ENCODE assay signal across 14 cellular contexts in genomic region chr1:15245593-15246325, GRCh38. TPM values are rescaled to one million over a fixed set of nuclear protein-coding genes. Genes with fewer than 3 reads are reported as not detected.
DNase-seq lines count a peak whose midpoint lies in the region; ATAC-seq and TF ChIP-seq lines count a peak whose summit lies in the region.
"Had no signal": no experiment of that assay in that cellular context is flagged by ENCODE, and none has a peak within 500 bp of the region (broad histone marks: within the 10 kb centered on the region; RNA-seq: fewer than 3 reads in every experiment).

No MANE protein-coding gene starts in this region.

- H3K27me3 ChIP-seq in left ventricle myocardium inferior (ENCODE audit: low read depth) (peaks cover 47% of the 10 kb centered on the region), adrenal gland (no peaks in the 10 kb centered on the region), upper lobe of right lung (no peaks in the 10 kb centered on the region)

- no peaks in the 10 kb centered on the region for H3K9me3 ChIP-seq in left ventricle myocardium inferior (replicated peaks)
- H3K9me3 ChIP-seq in adrenal gland (replicated peaks in 1 of 3) = no peaks in the 10 kb centered on the region
- H3K9me3 ChIP-seq in upper lobe of right lung = peaks cover 4% of the 10 kb centered on the region

- H3K27ac ChIP-seq in left ventricle myocardium inferior (replicated peaks) (no peak overlapping the region), adrenal gland (peak overlapping the region in 2 of 5 donors; percentile 50 to 56), upper lobe of right lung (no peak overlapping the region)

- H3K4me1 ChIP-seq in left ventricle myocardium inferior (peaks cover 11% of the 10 kb centered on the region), adrenal gland (replicated peaks in 1 of 2) (peaks cover 5 to 18% of the 10 kb centered on the region in 2 donors), upper lobe of right lung (peaks cover 35% of the 10 kb centered on the region)

- H3K4me3 ChIP-seq in left ventricle myocardium inferior (no peak overlapping the region), adrenal gland (no peak overlapping the region), upper lobe of right lung (no peak overlapping the region)

- TF ChIP-seq POLR2A in adrenal gland (IDR thresholded peaks at IDR 0.05) = no peak

- TF ChIP-seq CTCF in left ventricle myocardium inferior (IDR thresholded peaks at IDR 0.05; ENCODE audit: borderline replicate concordance) = no peak
- TF ChIP-seq CTCF in adrenal gland (IDR thresholded peaks at IDR 0.05) = no peak
- TF ChIP-seq CTCF in upper lobe of right lung (IDR thresholded peaks at IDR 0.05) = no peak

- DNase-seq in Right ventricle myocardium superior = no peak
- no peak for DNase-seq in left ventricle myocardium inferior
- peak in 6 of 7 donors; percentile 22 to 61 (median 55) for DNase-seq in adrenal gland
- peak; percentile 44 for DNase-seq in islet precursor cell
- peak; percentile 50 for DNase-seq in upper lobe of right lung
- no peak for DNase-seq in NCI-H345 treated with DMSO at 0.1 percent for 48 hours (lab: John Stamatoyannopoulos, UW; ENCODE audit: unreplicated experiment)
- no peak for DNase-seq in T1000 (lab: John Stamatoyannopoulos, UW)
- DNase-seq: activated CD4-positive, CD25-positive, alpha-beta regulatory T cell treated with anti-CD3 and anti-CD28 coated beads, Interleukin-2, amount 50 U/mL, for 72 hours; activated naive CD4-positive, alpha-beta T cell treated with anti-CD3 and anti-CD28 coated beads for 36 hours; NCI-H1105 treated with DMSO at 0.1 percent for 48 hours; stimulated activated CD4-positive, alpha-beta T cell treated with anti-CD3 and anti-CD28 coated beads, Interleukin-12 subunit alpha, Interleukin-12 subunit beta, amount 100 ng/mL, for 4 hours; stimulated activated naive CD4-positive, alpha-beta T cell had no signal

- ATAC-seq in Right ventricle myocardium superior (ENCODE audit: poor library complexity) (peak; percentile 71), upper lobe of right lung (peak; percentile 50), GM18519 (IDR thresholded peaks at IDR 0.05; ENCODE audit: low FRiP score, unreplicated experiment) (no peak)
- ATAC-seq: Panc1 had no signal

- WGBS in adrenal gland, 4 donors = 52 to 73% (median 58%) methylated on average over 9 to 10 of the region's 10 CpGs

- H3K36me3 ChIP-seq in left ventricle myocardium inferior (no peaks in the 10 kb centered on the region), adrenal gland (replicated peaks in 1 of 2) (no peaks in the 10 kb centered on the region), upper lobe of right lung (no peaks in the 10 kb centered on the region)

- intact Hi-C loops in Right ventricle myocardium superior (cut with DNase I) (no loop called here), left ventricle myocardium inferior (cut with micrococcal nuclease) (no loop called here), adrenal gland (cut with DNase I) (no loop called here), upper lobe of right lung (cut with DNase I) (no loop called here)

RNA-seq across cellular contexts. Expression of gene FHAD1, which starts 1.3 kb away (rescaled TPM):
- total RNA-seq in Right ventricle myocardium superior (not detected), left ventricle myocardium inferior (not detected), adrenal gland (1 to 10 TPM in 1 of 8 donors, under 1 TPM in 6, not detected in 1; 0.09 to 1.2 (median 0.55) TPM), upper lobe of right lung (2.4 TPM)
- 1 to 10 TPM in 1 of 3 donors, under 1 TPM in 2; 0.24 to 1.6 (median 0.90) TPM for polyA plus RNA-seq in adrenal gland

Comparison
In these comparisons a context has a peak if more than half of its experiments do, and no peak if none do; other contexts are left out.
1. DNase-seq: peak in adrenal gland (6 of 7), islet precursor cell (single experiment) and upper lobe of right lung (single experiment); none in Right ventricle myocardium superior (single experiment), left ventricle myocardium inferior (single experiment), NCI-H345 treated with DMSO at 0.1 percent for 48 hours (single experiment) and T1000 (single experiment).